In the genomic region with DNA sequence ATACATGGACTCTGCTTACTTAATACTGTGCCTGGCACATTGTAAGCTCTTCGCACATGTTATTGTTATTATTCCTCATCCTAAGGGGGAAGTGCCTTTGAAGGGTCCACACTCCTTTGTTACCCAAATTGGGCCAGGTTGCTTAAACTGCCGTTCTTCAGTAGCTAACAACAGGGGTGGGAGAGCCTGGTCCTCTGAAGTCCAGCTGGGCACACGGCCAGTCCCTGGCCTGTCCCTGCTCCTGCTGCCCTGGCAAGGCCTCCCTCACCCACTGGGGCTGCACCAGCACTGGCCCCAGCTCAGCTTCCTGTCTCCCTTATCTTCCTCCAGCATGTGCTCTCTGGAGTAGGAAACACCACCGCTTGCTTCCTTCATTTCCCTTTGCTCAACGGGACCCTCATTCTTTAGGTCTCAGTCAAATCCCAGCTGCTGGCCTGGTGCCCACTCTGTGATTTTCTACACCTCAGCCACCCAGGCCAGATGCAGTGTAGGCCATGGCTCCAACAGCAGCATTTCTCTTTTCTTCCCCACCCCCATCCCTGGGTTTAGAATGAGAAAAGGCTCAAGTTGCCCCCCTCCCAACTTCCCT, we compare ENCODE assay signal across 9 cellular contexts. TPM values are rescaled to one million over a fixed set of nuclear protein-coding genes. Genes with fewer than 3 reads are reported as not detected.
A peak's percentile ranks its signal among the peaks of the same experiment; 100 is the strongest.
DNase-seq lines count a peak whose midpoint lies in the region; ATAC-seq and TF ChIP-seq lines count a peak whose summit lies in the region.
"Had no signal": no experiment of that assay in that cellular context is flagged by ENCODE, and none has a peak within 500 bp of the region (broad histone marks: within the 10 kb centered on the region; RNA-seq: fewer than 3 reads in every experiment).

No MANE protein-coding gene starts in this region.

- ATAC-seq in GM21423 (IDR thresholded peaks at IDR 0.05; ENCODE audit: unreplicated experiment) (no peak), GM21786 (IDR thresholded peaks at IDR 0.05; ENCODE audit: unreplicated experiment) (no peak)

- H3K27ac Mint-ChIP-seq in endothelial cell (ENCODE audit: unreplicated experiment) (peak overlapping the region; percentile 94), mesothelial cell of epicardium (peak overlapping the region; percentile 51)

- DNase-seq in Ammon's horn (ENCODE audit: low spot score): peak; percentile 56
- peak; percentile 56 for DNase-seq in OCI-M1 (lab: John Stamatoyannopoulos, UW)
- DNase-seq in endothelial cell (ENCODE audit: low spot score): peak; percentile 77
- peak in 1 of 2 experiments; percentile 47 for DNase-seq in mesothelial cell of epicardium (ENCODE audit: low spot score in 2 of 2, unreplicated experiment in 2 of 2)
- no peak for DNase-seq in stimulated activated CD4-positive, alpha-beta T cell treated with anti-CD3 and anti-CD28 coated beads, Interleukin-4, amount 100 ng/mL, for 24 hours
- DNase-seq in NCI-H446 treated with DMSO at 0.1 percent for 48 hours (lab: John Stamatoyannopoulos, UW): no peak
- DNase-seq: NCI-H1694 had no signal

- H3K36me3 Mint-ChIP-seq in endothelial cell (ENCODE audit: low read depth, unreplicated experiment) (no peaks in the 10 kb centered on the region), mesothelial cell of epicardium (no peaks in the 10 kb centered on the region)

- H3K27me3 Mint-ChIP-seq in endothelial cell (ENCODE audit: unreplicated experiment) (no peaks in the 10 kb centered on the region), mesothelial cell of epicardium (ENCODE audit: low read depth) (no peaks in the 10 kb centered on the region)

- H3K4me3 Mint-ChIP-seq in endothelial cell (ENCODE audit: unreplicated experiment): peak overlapping the region; percentile 58
- H3K4me3 Mint-ChIP-seq in mesothelial cell of epicardium: no peak overlapping the region

- peaks cover 30% of the 10 kb centered on the region for H3K4me1 Mint-ChIP-seq in endothelial cell (ENCODE audit: unreplicated experiment)
- H3K4me1 Mint-ChIP-seq in mesothelial cell of epicardium: peaks cover 5% of the 10 kb centered on the region

- H3K9me3 Mint-ChIP-seq in endothelial cell (ENCODE audit: unreplicated experiment) (no peaks in the 10 kb centered on the region), mesothelial cell of epicardium (peaks cover 5% of the 10 kb centered on the region)

- TF ChIP-seq CTCF in endothelial cell (IDR thresholded peaks at IDR 0.05; ENCODE audit: unreplicated experiment) (no peak), mesothelial cell of epicardium (IDR thresholded peaks at IDR 0.05; ENCODE audit: unreplicated experiment) (no peak)

RNA-seq across cellular contexts. Expression of gene PROCR, which starts 5.5 kb away (rescaled TPM):
- 254 TPM for total RNA-seq in endothelial cell (ENCODE audit: unreplicated experiment)
- 4.0 to 4.7 TPM (median 4.4 TPM) in 3 replicates for total RNA-seq in mesothelial cell of epicardium

RNA-seq across cellular contexts. Expression of gene EDEM2, which starts 19.2 kb away (rescaled TPM):
- total RNA-seq in endothelial cell (ENCODE audit: unreplicated experiment) (43.5 TPM), mesothelial cell of epicardium (15.1 to 17.3 TPM (median 16.5 TPM) in 3 replicates)

Comparison
In these comparisons a context has a peak if more than half of its experiments do, and no peak if none do; other contexts are left out.
1. DNase-seq: peak in Ammon's horn (single experiment), OCI-M1 (single experiment) and endothelial cell (single experiment); none in stimulated activated CD4-positive, alpha-beta T cell treated with anti-CD3 and anti-CD28 coated beads, Interleukin-4, amount 100 ng/mL, for 24 hours (single experiment) and NCI-H446 treated with DMSO at 0.1 percent for 48 hours (single experiment).
2. RNA of gene PROCR, which starts 5.5 kb away (total RNA-seq): 254 TPM in endothelial cell (single experiment); 4.0 to 4.7 TPM in mesothelial cell of epicardium; every median in the first group is over 10 times any median in the second.